Comparison of ENCODE assay signal across 1 cellular context in genomic region chr3:173553635-173554280, GRCh38.
TF ChIP-seq lines count a peak whose summit lies in the region.

No MANE protein-coding gene starts in this region.

TF ChIP-seq in GM23338, 12 proteins besides CTCF, POLR2A, EP300 and RAD21 (continued from another document):
- TF ChIP-seq REST (IDR thresholded peaks at IDR 0.05; ENCODE audit: unreplicated experiment) (no peak), STAT1 (IDR thresholded peaks at IDR 0.05; ENCODE audit: unreplicated experiment) (no peak), ZNF114 (CRISPR knock-in tag; IDR thresholded peaks at IDR 0.05) (no peak), EZH2phosphoT487 (IDR thresholded peaks at IDR 0.05; ENCODE audit: unreplicated experiment) (no peak), POLR2AphosphoS5 (IDR thresholded peaks at IDR 0.05; ENCODE audit: low read depth) (no peak), NANOG (IDR thresholded peaks at IDR 0.05; ENCODE audit: borderline replicate concordance) (no peak), JUNB (IDR thresholded peaks at IDR 0.05; ENCODE audit: unreplicated experiment) (no peak), CREB1 (CRISPR knock-in tag; IDR thresholded peaks at IDR 0.05; ENCODE audit: low read depth) (no peak)
